8 cellular contexts compared by ENCODE assay signal in genomic region chr16:75116081-75116910, GRCh38. TPM values are rescaled to one million over a fixed set of nuclear protein-coding genes. Genes with fewer than 3 reads are reported as not detected.
DNase-seq lines count a peak whose midpoint lies in the region; ATAC-seq and TF ChIP-seq lines count a peak whose summit lies in the region.

Gene LDHD, minus strand, starts transcription at chr16:75116780. Its CDS starts 60 bp downstream, at chr16:75116720.

- peaks cover 3% of the 10 kb centered on the region for H3K27me3 Mint-ChIP-seq in T-helper 2 cell treated with Interferon-gamma antibody and Interleukin-4, amounts not matched to agents 5 μg/mL and 100 μg/mL, for 36 hours (ENCODE audit: low read depth)
- peaks cover 17 to 24% of the 10 kb centered on the region in 2 donors for H3K27me3 Mint-ChIP-seq in effector memory CD8-positive, alpha-beta T cell

- POLR2A ChIA-PET in RWPE1 (lab: Yijun Ruan, JAX; ENCODE audit: low non-redundant PET): no interaction called here

- no peak for DNase-seq in T-helper 2 cell treated with Interferon-gamma antibody and Interleukin-4, amounts not matched to agents 5 μg/mL and 100 μg/mL, for 36 hours (ENCODE audit: low spot score)
- DNase-seq in T-helper 2 cell (no peak), RWPE1 (ENCODE audit: low spot score) (peak; percentile 67), lower leg skin (ENCODE audit: low spot score in 2 of 2) (peak; percentile 71 to 93), NCI-H2107 (lab: John Stamatoyannopoulos, UW) (no peak), GF-D8 (lab: John Stamatoyannopoulos, UW) (no peak)
- no peak for DNase-seq in effector memory CD8-positive, alpha-beta T cell

- TF ChIP-seq POLR2A in lower leg skin (IDR thresholded peaks at IDR 0.05): no peak

- H3K36me3 Mint-ChIP-seq in T-helper 2 cell treated with Interferon-gamma antibody and Interleukin-4, amounts not matched to agents 5 μg/mL and 100 μg/mL, for 36 hours (ENCODE audit: low read depth): no peaks in the 10 kb centered on the region
- no peaks in the 10 kb centered on the region for H3K36me3 Mint-ChIP-seq in effector memory CD8-positive, alpha-beta T cell (ENCODE audit: insufficient read depth)

- peak; percentile 33 for ATAC-seq in effector memory CD8-positive, alpha-beta T cell (replicated peaks)

- H3K27ac ChIP-seq in RWPE1: peak within 1 kb of the TSS; percentile 41
- H3K27ac ChIP-seq in temporal lobe (ENCODE audit: low read depth, low read length): peak within 1 kb of the TSS; percentile 84

- H3K4me3 Mint-ChIP-seq in T-helper 2 cell treated with Interferon-gamma antibody and Interleukin-4, amounts not matched to agents 5 μg/mL and 100 μg/mL, for 36 hours: peak within 1 kb of the TSS; percentile 43
- peak within 1 kb of the TSS in 1 of 2 donors; percentile 31 for H3K4me3 Mint-ChIP-seq in effector memory CD8-positive, alpha-beta T cell

- CTCF ChIA-PET in RWPE1 (lab: Yijun Ruan, JAX): interaction anchor here (1.5 kb wide), 1 partner anchor 118 kb away, joined by 5 read pairs; the partner anchor contains the start of gene ZNRF1

- peaks cover 9% of the 10 kb centered on the region for H3K9me3 Mint-ChIP-seq in T-helper 2 cell treated with Interferon-gamma antibody and Interleukin-4, amounts not matched to agents 5 μg/mL and 100 μg/mL, for 36 hours
- H3K9me3 Mint-ChIP-seq in effector memory CD8-positive, alpha-beta T cell: peaks cover 0 to under 1% of the 10 kb centered on the region in 2 donors

- intact Hi-C loops in lower leg skin (cut with DNase I; ENCODE audit: low total_unique reads): loop anchor here (10.0 kb wide), 1 partner anchor 301 kb away; no protein-coding TSS in a partner anchor

- H3K4me3 ChIP-seq in lower leg skin (ENCODE audit: low read depth, poor library complexity, severe bottlenecking): no peak within 1 kb of the TSS

- TF ChIP-seq CTCF in RWPE1 (conservative IDR thresholded peaks at IDR 0.05; ENCODE audit: low read depth) (no peak), lower leg skin (IDR thresholded peaks at IDR 0.05) (no peak)

- WGBS in lower leg skin, 2 donors: 45 to 48% methylated on average over 15 of the region's 15 CpGs

- H3K27ac Mint-ChIP-seq in T-helper 2 cell treated with Interferon-gamma antibody and Interleukin-4, amounts not matched to agents 5 μg/mL and 100 μg/mL, for 36 hours: no peak within 1 kb of the TSS
- H3K27ac Mint-ChIP-seq in effector memory CD8-positive, alpha-beta T cell: no peak within 1 kb of the TSS

- H3K4me1 Mint-ChIP-seq in T-helper 2 cell treated with Interferon-gamma antibody and Interleukin-4, amounts not matched to agents 5 μg/mL and 100 μg/mL, for 36 hours (ENCODE audit: low read depth): peaks cover 5% of the 10 kb centered on the region
- H3K4me1 Mint-ChIP-seq in effector memory CD8-positive, alpha-beta T cell (ENCODE audit: low read depth in 2 of 2): peaks cover 0 to 4% of the 10 kb centered on the region in 2 donors

RNA-seq across cellular contexts. Expression of gene LDHD, which starts in this region (rescaled TPM):
- total RNA-seq in lower leg skin (10 to 100 TPM in 2 of 4 donors, 1 to 10 TPM in 2; 5.9 to 21.9 (median 8.9) TPM), temporal lobe (1.2 TPM)

Comparison
In these comparisons a context has a peak if more than half of its experiments do, and no peak if none do; other contexts are left out.
1. DNase-seq: peak in RWPE1 (single experiment) and lower leg skin (2 of 2); none in T-helper 2 cell treated with Interferon-gamma antibody and Interleukin-4, amounts not matched to agents 5 μg/mL and 100 μg/mL, for 36 hours (single experiment), T-helper 2 cell (0 of 5), effector memory CD8-positive, alpha-beta T cell (0 of 3), NCI-H2107 (single experiment) and GF-D8 (single experiment).